ENCODE assay signal across 8 cellular contexts in the genomic region with DNA sequence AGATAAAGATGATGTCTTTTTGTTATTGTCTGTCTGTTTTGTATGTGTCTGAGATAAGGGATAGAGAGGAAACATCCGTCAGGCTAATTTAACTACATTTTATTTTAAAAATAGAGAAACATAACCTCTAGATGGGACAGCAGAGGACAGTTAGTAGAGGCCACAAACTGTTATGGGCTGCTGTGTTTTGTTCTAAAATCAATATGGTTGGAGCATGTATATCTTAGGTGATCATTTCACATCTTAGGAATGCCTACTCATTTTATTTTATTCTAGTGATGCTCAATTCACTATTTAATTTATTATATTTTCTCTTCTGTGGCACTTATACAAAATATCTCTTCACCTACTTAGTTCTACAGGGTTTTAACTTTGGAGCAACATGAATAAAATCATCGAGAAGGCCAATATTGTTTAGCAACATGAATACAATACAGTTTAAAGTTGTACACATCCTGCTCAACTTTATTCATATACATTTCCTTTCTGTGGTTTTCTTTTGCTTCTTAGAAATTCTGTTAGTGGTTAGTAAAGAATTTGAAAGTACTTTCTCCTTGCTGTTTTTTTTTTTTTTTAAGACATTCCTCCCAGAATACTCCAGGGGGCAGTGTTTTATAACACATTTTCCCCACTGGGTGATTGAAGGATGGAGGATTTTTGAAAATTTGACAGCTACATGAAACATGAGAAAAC.
DNase-seq lines count a peak whose midpoint lies in the region; ATAC-seq and TF ChIP-seq lines count a peak whose summit lies in the region.

No MANE protein-coding gene starts in this region.

- H3K36me3 ChIP-seq in breast epithelium: no peaks in the 10 kb centered on the region
- H3K36me3 ChIP-seq in mesendoderm (ENCODE audit: control insufficient read depth, insufficient read depth, low read length): no peaks in the 10 kb centered on the region

- TF ChIP-seq POLR2A in NB4 (IDR thresholded peaks at IDR 0.05; ENCODE audit: extremely low read depth, insufficient read length): no peak
- TF ChIP-seq POLR2A in breast epithelium (IDR thresholded peaks at IDR 0.05): no peak

- H2BK5ac ChIP-seq in mesendoderm (ENCODE audit: low read length): no peak overlapping the region

- DNase-seq in NCI-H446 (lab: John Stamatoyannopoulos, UW) (peak; percentile 39 to 56), NCI-H446 treated with DMSO at 0.1 percent for 48 hours (lab: John Stamatoyannopoulos, UW) (no peak), NB4 (ENCODE audit: low read depth) (peak; percentile 47), breast epithelium (ENCODE audit: low spot score in 2 of 2) (no peak), mesendoderm (peak; percentile 44), COR-L47 (lab: John Stamatoyannopoulos, UW) (no peak), T-helper 9 cell (no peak)

- H3K4me1 ChIP-seq in breast epithelium (no peaks in the 10 kb centered on the region), mesendoderm (ENCODE audit: control insufficient read depth, low read depth, low read length) (no peaks in the 10 kb centered on the region)

- TF ChIP-seq CTCF in NB4 (IDR thresholded peaks at IDR 0.05; ENCODE audit: low read depth, low read length): peak; percentile 45
- TF ChIP-seq CTCF in breast epithelium (IDR thresholded peaks at IDR 0.05): peak; percentile 32 to 47 (median 38)

- H3K18ac ChIP-seq in mesendoderm (ENCODE audit: low read length): no peak overlapping the region

- H3K56ac ChIP-seq in mesendoderm (ENCODE audit: low read length): no peak overlapping the region

- no peak overlapping the region for H4K5ac ChIP-seq in mesendoderm (ENCODE audit: low read length)

- H2BK15ac ChIP-seq in mesendoderm (replicated peaks; ENCODE audit: low read depth): no peak overlapping the region

- ATAC-seq in GM21390 (IDR thresholded peaks at IDR 0.05; ENCODE audit: unreplicated experiment): peak; percentile 53

- H3K27me3 ChIP-seq in breast epithelium (no peaks in the 10 kb centered on the region), mesendoderm (ENCODE audit: insufficient read depth, low read length, poor library complexity) (no peaks in the 10 kb centered on the region)

- H3K79me1 ChIP-seq in mesendoderm (ENCODE audit: low read length): no peaks in the 10 kb centered on the region

- no CpG with 5 or more reads among the region's 2 CpGs for WGBS in mesendoderm (ENCODE audit: extremely low coverage, insufficient coverage, low lambda C conversion rate)

- no peak overlapping the region for H3K4me3 ChIP-seq in NB4 (ENCODE audit: low read depth, low read length)
- H3K4me3 ChIP-seq in breast epithelium: no peak overlapping the region
- H3K4me3 ChIP-seq in mesendoderm (ENCODE audit: low read length): no peak overlapping the region

- no peak overlapping the region for H2AK5ac ChIP-seq in mesendoderm (ENCODE audit: low read length)

- H3K23ac ChIP-seq in mesendoderm (ENCODE audit: low read length): no peak overlapping the region

- no peaks in the 10 kb centered on the region for H3K9me3 ChIP-seq in breast epithelium

- no peak overlapping the region for H4K8ac ChIP-seq in mesendoderm (ENCODE audit: low read depth, low read length)

- no peak overlapping the region for H2BK120ac ChIP-seq in mesendoderm (ENCODE audit: low read depth, low read length)

- no peak overlapping the region for H3K9ac ChIP-seq in mesendoderm (ENCODE audit: low read length)

- no peaks in the 10 kb centered on the region for H3K79me2 ChIP-seq in mesendoderm (ENCODE audit: control insufficient read depth, insufficient read depth, low read length)

- H3K27ac ChIP-seq in breast epithelium (no peak overlapping the region), mesendoderm (ENCODE audit: low read depth, low read length) (no peak overlapping the region)

- no peak overlapping the region for H3K4me2 ChIP-seq in mesendoderm (ENCODE audit: low read length)

- intact Hi-C loops in breast epithelium (cut with DNase I; ENCODE audit: low total_unique reads): no loop called here

- no peak overlapping the region for H3K4ac ChIP-seq in mesendoderm (ENCODE audit: low read depth, low read length)

Comparison
In these comparisons a context has a peak if more than half of its experiments do, and no peak if none do; other contexts are left out.
1. DNase-seq: peak in NCI-H446 (2 of 2), NB4 (single experiment) and mesendoderm (single experiment); none in NCI-H446 treated with DMSO at 0.1 percent for 48 hours (single experiment), breast epithelium (0 of 2), COR-L47 (single experiment) and T-helper 9 cell (single experiment).